1 cellular context compared by ENCODE assay signal in genomic region chr14:102213984-102214658, GRCh38.
TF ChIP-seq lines count a peak whose summit lies in the region.

No MANE protein-coding gene starts in this region.

TF ChIP-seq in GM23338, 12 proteins besides CTCF, POLR2A, EP300 and RAD21 (continued from another document):
- TF ChIP-seq ZNF462 (CRISPR knock-in tag; IDR thresholded peaks at IDR 0.05) (no peak), EZH2phosphoT487 (IDR thresholded peaks at IDR 0.05; ENCODE audit: unreplicated experiment) (no peak), EZH2 (IDR thresholded peaks at IDR 0.05; ENCODE audit: low read depth, unreplicated experiment) (no peak), ZNF331 (CRISPR knock-in tag; IDR thresholded peaks at IDR 0.05; ENCODE audit: low read depth) (no peak), NANOG (IDR thresholded peaks at IDR 0.05; ENCODE audit: borderline replicate concordance) (no peak), JUNB (IDR thresholded peaks at IDR 0.05; ENCODE audit: unreplicated experiment) (no peak), POLR2AphosphoS5 (IDR thresholded peaks at IDR 0.05; ENCODE audit: low read depth) (no peak)
TF ChIP-seq in GM23338: peak in this region for 0.
